ENCODE assay signal across 21 cellular contexts in the genomic region with DNA sequence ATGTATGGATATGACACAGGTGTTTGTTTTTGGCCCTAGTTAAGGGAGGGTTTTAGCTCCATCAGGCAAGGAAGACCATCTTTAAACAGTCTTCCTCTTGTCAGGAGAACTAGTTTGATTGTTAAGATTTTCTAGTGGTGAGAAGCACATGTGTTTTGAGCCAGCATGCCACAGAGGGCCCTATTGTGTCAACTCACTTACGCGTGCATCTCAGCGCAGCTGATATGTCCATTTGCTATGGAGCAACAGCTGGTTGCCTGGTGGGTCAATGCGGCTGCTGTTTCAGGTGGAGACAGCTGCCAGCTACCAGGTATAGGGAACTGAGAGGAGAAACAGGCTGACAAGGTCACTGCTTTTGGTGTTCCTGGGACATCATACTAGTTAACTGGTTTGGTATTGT.
"Had no signal": no experiment of that assay in that cellular context is flagged by ENCODE, and none has a peak within 500 bp of the region (broad histone marks: within the 10 kb centered on the region; RNA-seq: fewer than 3 reads in every experiment).

No MANE protein-coding gene starts in this region.

- DNase-seq: activated CD4-positive, alpha-beta memory T cell treated with anti-CD3 and anti-CD28 coated beads, Interleukin-2, amount 10 ng/mL, durations not matched to agents 7 days and 5 days; activated CD4-positive, alpha-beta T cell treated with anti-CD3 and anti-CD28 coated beads for 48 hours; activated CD4-positive, CD25-positive, alpha-beta regulatory T cell treated with anti-CD3 and anti-CD28 coated beads, Interleukin-2, amount 50 U/mL, for 72 hours; activated CD8-positive, alpha-beta memory T cell treated with anti-CD3 and anti-CD28 coated beads, Interleukin-2, amount 50 U/mL, for 4 hours; activated naive CD4-positive, alpha-beta T cell treated with anti-CD3 and anti-CD28 coated beads, Interleukin-2, amount 50 U/mL, for 16 hours; body of pancreas; Karpas-422; MM.1S; NCI-H1105; NCI-H1436; NCI-H187; NCI-H2081; NCI-H446 treated with DMSO at 0.1 percent for 48 hours; NCI-H526; NCI-H82; Peyer's patch; T-helper 17 cell; T-helper 9 cell had no signal

- H3K27me3 ChIP-seq: ascending aorta, body of pancreas, Peyer's patch had no signal

- H3K9me3 Mint-ChIP-seq: activated CD4-positive, alpha-beta memory T cell treated with anti-CD3 and anti-CD28 coated beads, Interleukin-2, amount 10 ng/mL, durations not matched to agents 7 days and 5 days; WTC11 had no signal

- H3K36me3 Mint-ChIP-seq: WTC11 had no signal

- H3K4me3 ChIP-seq: ascending aorta, body of pancreas, K562, Peyer's patch had no signal

- H3K4me1 ChIP-seq: ascending aorta, body of pancreas, Peyer's patch had no signal

- H3K27ac Mint-ChIP-seq: activated CD4-positive, alpha-beta memory T cell treated with anti-CD3 and anti-CD28 coated beads, Interleukin-2, amount 10 ng/mL, durations not matched to agents 7 days and 5 days; T-helper 17 cell; WTC11 had no signal

- H3K9me3 ChIP-seq: ascending aorta, body of pancreas, Peyer's patch had no signal

- ATAC-seq: body of pancreas, K562, T-helper 17 cell, WTC11 had no signal

- H3K4me3 Mint-ChIP-seq: activated CD4-positive, alpha-beta memory T cell treated with anti-CD3 and anti-CD28 coated beads, Interleukin-2, amount 10 ng/mL, durations not matched to agents 7 days and 5 days; T-helper 17 cell; WTC11 had no signal

- H3K4me1 Mint-ChIP-seq: activated CD4-positive, alpha-beta memory T cell treated with anti-CD3 and anti-CD28 coated beads, Interleukin-2, amount 10 ng/mL, durations not matched to agents 7 days and 5 days; T-helper 17 cell; WTC11 had no signal

- H3K36me3 ChIP-seq: ascending aorta, Peyer's patch had no signal

- H3K27ac ChIP-seq: ascending aorta, body of pancreas, Peyer's patch had no signal
